Comparison of ENCODE assay signal across 28 cellular contexts in genomic region chr16:29116980-29117379, GRCh38.
DNase-seq lines count a peak whose midpoint lies in the region; ATAC-seq, FAIRE-seq and TF ChIP-seq lines count a peak whose summit lies in the region.
"Had no signal": no experiment of that assay in that cellular context is flagged by ENCODE, and none has a peak within 500 bp of the region (broad histone marks: within the 10 kb centered on the region; RNA-seq: fewer than 3 reads in every experiment).

No MANE protein-coding gene starts in this region.

- TF ChIP-seq EP300 in HepG2 (IDR thresholded peaks at IDR 0.05; ENCODE audit: low read depth in 2 of 2, low read length in 2 of 2) (no peak), HepG2 (CRISPR knock-in tag; IDR thresholded peaks at IDR 0.05; ENCODE audit: borderline replicate concordance) (no peak)

- CTCF ChIA-PET in HepG2 (lab: Yijun Ruan, JAX; ENCODE audit: low intra/inter-chr PET ratio, low total read pairs): no interaction called here

- H3K9me3 ChIP-seq in liver (ENCODE audit: control insufficient read depth in 4 of 4, low read length in 3 of 4) (no peaks in the 10 kb centered on the region), HepG2 (ENCODE audit: low read length) (no peaks in the 10 kb centered on the region)
- H3K9me3 ChIP-seq: BLaER1 treated with 17β-estradiol and CSF1 and Interleukin-3, amounts not matched to agents 10 nM and 100 nM; HAP-1; prostate gland; SJSA1; suprapubic skin had no signal

- no TSS peak for BruUV-seq in HepG2 (replicated peaks; lab: Mats Ljungman, UMichigan)

- WGBS in liver: 68% methylated on average over 14 of the region's 14 CpGs
- 60% methylated on average over 11 of the region's 14 CpGs for WGBS in HepG2 (ENCODE audit: low lambda C conversion rate)

- no peak for FAIRE-seq in HepG2 (lab: Jason Lieb, UNC)
- FAIRE-seq: D721Med, GM12892, RCC 7860, TTC549 had no signal

- H3K27me3 ChIP-seq in liver (ENCODE audit: control insufficient read depth in 4 of 4, insufficient read depth in 4 of 4, low read length in 3 of 4) (no peaks in the 10 kb centered on the region), HepG2 (ENCODE audit: control insufficient read depth in 1 of 2, insufficient read depth in 2 of 2, low read length in 2 of 2) (peaks cover 2 to 6% of the 10 kb centered on the region in 2 experiments; a peak in 1 of 5 replicates)
- H3K27me3 ChIP-seq: BLaER1 treated with 17β-estradiol and CSF1 and Interleukin-3, amounts not matched to agents 10 nM and 100 nM; SJSA1; suprapubic skin had no signal

- peaks cover 20% of the 10 kb centered on the region for H3K36me3 Mint-ChIP-seq in effector memory CD8-positive, alpha-beta T cell (ENCODE audit: insufficient read depth)
- H3K36me3 Mint-ChIP-seq in osteocyte (ENCODE audit: unreplicated experiment): no peaks in the 10 kb centered on the region

- intact Hi-C loops in HepG2 (cut with micrococcal nuclease; ENCODE audit: unreplicated experiment): no loop called here

- H3K4me2 ChIP-seq in HepG2 (ENCODE audit: low read depth, low read length): no peak overlapping the region

- DNase-seq in HepG2 (ENCODE audit: low spot score) (no peak), osteocyte (ENCODE audit: extremely low spot score, unreplicated experiment) (peak; percentile 62), OCI-M2 (lab: John Stamatoyannopoulos, UW; ENCODE audit: unreplicated experiment) (no peak), GM20000 (ENCODE audit: low spot score) (no peak), NCI-H2029 treated with DMSO at 0.1 percent for 48 hours (lab: John Stamatoyannopoulos, UW) (no peak)
- DNase-seq in effector memory CD8-positive, alpha-beta T cell: no peak
- DNase-seq: activated CD8-positive, alpha-beta memory T cell treated with anti-CD3 and anti-CD28 coated beads, Interleukin-2, amount 10 ng/mL, durations not matched to agents 7 days and 5 days; cerebellar nuclear complex; head of caudate nucleus; Karpas-422; midbrain; NCI-H1436 treated with DMSO at 0.1 percent for 48 hours; NCI-H510A treated with DMSO at 0.1 percent for 48 hours; NK-92 treated with Interleukin-12 subunit alpha and Interleukin-12 subunit beta, amount 100 ng/mL, for 24 hours; T-helper 1 cell had no signal

- peak overlapping the region; percentile 84 to 85 for H3K27ac ChIP-seq in liver (ENCODE audit: low read depth in 1 of 2, low read length in 2 of 2)
- no peak overlapping the region for H3K27ac ChIP-seq in HepG2 (ENCODE audit: extremely low read length, insufficient read depth, low read length)
- H3K27ac ChIP-seq: epithelial cell of prostate, prostate gland, SJSA1 had no signal

- peak overlapping the region; percentile 90 to 97 for H3K27ac Mint-ChIP-seq in effector memory CD8-positive, alpha-beta T cell
- no peak overlapping the region for H3K27ac Mint-ChIP-seq in osteocyte (ENCODE audit: unreplicated experiment)

- H3K4me1 Mint-ChIP-seq in effector memory CD8-positive, alpha-beta T cell (ENCODE audit: low read depth in 2 of 2): peaks cover 36 to 39% of the 10 kb centered on the region in 2 donors
- H3K4me1 Mint-ChIP-seq in osteocyte (ENCODE audit: unreplicated experiment): peaks cover 15% of the 10 kb centered on the region

- no peak overlapping the region for H3K4me3 Mint-ChIP-seq in effector memory CD8-positive, alpha-beta T cell
- H3K4me3 Mint-ChIP-seq in osteocyte (ENCODE audit: unreplicated experiment): no peak overlapping the region
- H3K4me3 Mint-ChIP-seq: activated CD8-positive, alpha-beta memory T cell treated with anti-CD3 and anti-CD28 coated beads, Interleukin-2, amount 10 ng/mL, durations not matched to agents 7 days and 5 days; nephron had no signal

- H3K79me2 ChIP-seq in HepG2 (ENCODE audit: insufficient read depth, low read length): no peaks in the 10 kb centered on the region

- H3K4me1 ChIP-seq in liver (ENCODE audit: control insufficient read depth in 4 of 4, insufficient read depth in 4 of 4, low read length in 3 of 4) (peaks cover 2 to 46% (median 19%) of the 10 kb centered on the region in 4 donors), HepG2 (ENCODE audit: insufficient read depth, low read length) (peaks cover 27% of the 10 kb centered on the region)
- H3K4me1 ChIP-seq: HAP-1, prostate gland had no signal

- H2AFZ ChIP-seq in HepG2 (ENCODE audit: low read length): no peak overlapping the region

- TF ChIP-seq CTCF in liver (IDR thresholded peaks at IDR 0.05; ENCODE audit: low read depth, low read length, missing input control): no peak
- TF ChIP-seq CTCF in HepG2 (CRISPR knock-in tag; IDR thresholded peaks at IDR 0.05): no peak
- TF ChIP-seq CTCF in osteocyte (IDR thresholded peaks at IDR 0.05): no peak
- no peak for TF ChIP-seq CTCF in GM20000 (IDR thresholded peaks at IDR 0.05; ENCODE audit: extremely low read depth, missing control alignments)

- ATAC-seq in HepG2 (no peak), GM21619 (IDR thresholded peaks at IDR 0.05; ENCODE audit: unreplicated experiment) (no peak)
- ATAC-seq in effector memory CD8-positive, alpha-beta T cell (replicated peaks): no peak
- ATAC-seq: activated CD8-positive, alpha-beta memory T cell treated with anti-CD3 and anti-CD28 coated beads, Interleukin-2, amount 10 ng/mL, durations not matched to agents 7 days and 5 days had no signal

- peak overlapping the region; percentile 50 to 60 for H3K9ac ChIP-seq in liver (ENCODE audit: low read depth in 1 of 2, low read length in 2 of 2)
- H3K9ac ChIP-seq in HepG2 (ENCODE audit: insufficient read depth, low read depth, low read length): no peak overlapping the region

- H4K20me1 ChIP-seq in HepG2 (ENCODE audit: insufficient read depth, low read length): no peaks in the 10 kb centered on the region

- POLR2A ChIA-PET in HepG2 (lab: Yijun Ruan, JAX): no interaction called here

- no peak overlapping the region for H3K4me3 ChIP-seq in liver (ENCODE audit: low read depth in 1 of 3, low read length in 3 of 3)
- no peak overlapping the region for H3K4me3 ChIP-seq in HepG2 (replicated peaks in 1 of 3; ENCODE audit: insufficient read depth in 1 of 3, low read depth in 2 of 3, low read length in 3 of 3)
- H3K4me3 ChIP-seq: BLaER1 treated with 17β-estradiol and CSF1 and Interleukin-3, amounts not matched to agents 10 nM and 100 nM; HAP-1; prostate gland; SJSA1; suprapubic skin had no signal

- in situ Hi-C loops in HepG2 (cut with HindIII; ENCODE audit: extremely low pct_ligation_motif_present, low pct_unique_long_range_greater_than_20kb): loop anchor here (10.0 to 25.0 kb wide), 2 partner anchors 95 to 138 kb away; no protein-coding TSS in a partner anchor

- H3K36me3 ChIP-seq in liver (ENCODE audit: control insufficient read depth in 4 of 4, insufficient read depth in 3 of 4, low read depth in 1 of 4, low read length in 3 of 4): no peaks in the 10 kb centered on the region
- no peaks in the 10 kb centered on the region for H3K36me3 ChIP-seq in HepG2 (replicated peaks in 1 of 2; ENCODE audit: control insufficient read depth in 1 of 2, insufficient read depth in 2 of 2, low read length in 2 of 2)
- H3K36me3 ChIP-seq: HAP-1, prostate gland, SJSA1, suprapubic skin had no signal

- no peak for TF ChIP-seq POLR2A in HepG2 (IDR thresholded peaks at IDR 0.05; ENCODE audit: insufficient read depth in 1 of 2, low read depth in 2 of 2, low read length in 2 of 2)

- TF ChIP-seq RAD21 in liver (IDR thresholded peaks at IDR 0.05) (no peak), HepG2 (CRISPR knock-in tag; IDR thresholded peaks at IDR 0.05) (no peak)

- H3K27me3 Mint-ChIP-seq in effector memory CD8-positive, alpha-beta T cell: no peaks in the 10 kb centered on the region
- peaks cover 4% of the 10 kb centered on the region for H3K27me3 Mint-ChIP-seq in osteocyte (ENCODE audit: unreplicated experiment)
- H3K27me3 Mint-ChIP-seq: activated CD8-positive, alpha-beta memory T cell treated with anti-CD3 and anti-CD28 coated beads, Interleukin-2, amount 10 ng/mL, durations not matched to agents 7 days and 5 days had no signal

- no peaks in the 10 kb centered on the region for H3K9me3 Mint-ChIP-seq in effector memory CD8-positive, alpha-beta T cell
- H3K9me3 Mint-ChIP-seq in osteocyte (ENCODE audit: unreplicated experiment): no peaks in the 10 kb centered on the region
- H3K9me3 Mint-ChIP-seq: nephron had no signal

TF ChIP-seq in liver, 16 proteins besides CTCF, POLR2A, EP300 and RAD21 (continues in another document):
- TF ChIP-seq ZBTB33 (IDR thresholded peaks at IDR 0.05) (no peak), HNF4A (conservative IDR thresholded peaks at IDR 0.05) (no peak), FOXA1 (IDR thresholded peaks at IDR 0.05) (no peak), JUND (IDR thresholded peaks at IDR 0.05) (no peak)

TF ChIP-seq in HepG2, 621 proteins besides CTCF, POLR2A, EP300 and RAD21:
- TF ChIP-seq THYN1 (CRISPR knock-in tag; IDR thresholded peaks at IDR 0.05; ENCODE audit: borderline replicate concordance, low read depth): no peak
- no peak for TF ChIP-seq ZNF251 (CRISPR knock-in tag; IDR thresholded peaks at IDR 0.05)
- TF ChIP-seq KLF6 (CRISPR knock-in tag; IDR thresholded peaks at IDR 0.05): no peak
